In genomic region chr13:45510671-45511070, GRCh38 we compare ENCODE assay signal across 15 cellular contexts.
"Had no signal": no experiment of that assay in that cellular context is flagged by ENCODE, and none has a peak within 500 bp of the region (broad histone marks: within the 10 kb centered on the region; RNA-seq: fewer than 3 reads in every experiment).

No MANE protein-coding gene starts in this region.

- H3K27me3 Mint-ChIP-seq: activated CD8-positive, alpha-beta memory T cell treated with anti-CD3 and anti-CD28 coated beads, Interleukin-2, amount 10 ng/mL, durations not matched to agents 7 days and 5 days; stimulated activated naive CD8-positive, alpha-beta T cell treated with anti-CD3 and anti-CD28 coated beads, Interleukin-15, amount 100 ng/mL, for 72 hours had no signal

- DNase-seq: activated CD8-positive, alpha-beta memory T cell treated with anti-CD3 and anti-CD28 coated beads, Interleukin-2, amount 10 ng/mL, durations not matched to agents 7 days and 5 days; activated T-cell treated with anti-CD3 and anti-CD28 coated beads, Interleukin-2, amount 50 U/mL, for 4 hours; central memory CD4-positive, alpha-beta T cell; effector CD4-positive, alpha-beta T cell; kidney; left ventricle myocardium inferior; mesenchymal stem cell; retina; stimulated activated CD4-positive, alpha-beta T cell treated with anti-CD3 and anti-CD28 coated beads, Interleukin-15, amount 100 ng/mL, for 24 hours; stimulated activated CD4-positive, alpha-beta T cell treated with anti-CD3 and anti-CD28 coated beads, Interleukin-4, amount 100 ng/mL, for 4 hours; stimulated activated naive CD8-positive, alpha-beta T cell treated with anti-CD3 and anti-CD28 coated beads, Interleukin-15, amount 100 ng/mL, for 72 hours; T-helper 1 cell had no signal

- H3K27ac ChIP-seq: coronary artery, left ventricle myocardium inferior had no signal

- H3K9me3 ChIP-seq: left ventricle myocardium inferior had no signal

- H3K9me3 Mint-ChIP-seq: activated T-cell treated with anti-CD3 and anti-CD28 coated beads, Interleukin-2, amount 50 U/mL, for 4 hours; stimulated activated naive CD8-positive, alpha-beta T cell treated with anti-CD3 and anti-CD28 coated beads, Interleukin-15, amount 100 ng/mL, for 72 hours had no signal

- H3K4me3 Mint-ChIP-seq: activated CD8-positive, alpha-beta memory T cell treated with anti-CD3 and anti-CD28 coated beads, Interleukin-2, amount 10 ng/mL, durations not matched to agents 7 days and 5 days; activated T-cell treated with anti-CD3 and anti-CD28 coated beads, Interleukin-2, amount 50 U/mL, for 4 hours; stimulated activated naive CD8-positive, alpha-beta T cell treated with anti-CD3 and anti-CD28 coated beads, Interleukin-15, amount 100 ng/mL, for 72 hours had no signal

- FAIRE-seq: frontal cortex, kidney, urothelium cell line had no signal

- H3K4me3 ChIP-seq: coronary artery, left ventricle myocardium inferior had no signal
